In genomic region chr2:179677148-179677688, GRCh38 we compare ENCODE assay signal across 14 cellular contexts.
A peak's percentile ranks its signal among the peaks of the same experiment; 100 is the strongest.
DNase-seq lines count a peak whose midpoint lies in the region; ATAC-seq and TF ChIP-seq lines count a peak whose summit lies in the region.
"Had no signal": no experiment of that assay in that cellular context is flagged by ENCODE, and none has a peak within 500 bp of the region (broad histone marks: within the 10 kb centered on the region; RNA-seq: fewer than 3 reads in every experiment).

No MANE protein-coding gene starts in this region.

- no peaks in the 10 kb centered on the region for H3K27me3 Mint-ChIP-seq in CD8-positive, alpha-beta memory T cell
- H3K27me3 Mint-ChIP-seq: CD4-positive, alpha-beta memory T cell; stimulated activated naive B cell treated with anti-CD40 and anti-IgM and Interleukin-4, amounts not matched to agents 10 μg/mL and 1 μg/mL and 100 μg/mL, for 72 hours had no signal

- no peak for TF ChIP-seq CTCF in osteoblast (IDR thresholded peaks at IDR 0.05; ENCODE audit: extremely low read depth, low read depth, low read length)

- H3K9me3 ChIP-seq in osteoblast (ENCODE audit: low read depth, low read length) = no peaks in the 10 kb centered on the region
- no peaks in the 10 kb centered on the region for H3K9me3 ChIP-seq in CD8-positive, alpha-beta memory T cell (ENCODE audit: low read length)

- no peaks in the 10 kb centered on the region for H3K36me3 ChIP-seq in osteoblast (ENCODE audit: insufficient read depth, low read length)
- no peaks in the 10 kb centered on the region for H3K36me3 ChIP-seq in CD8-positive, alpha-beta memory T cell (ENCODE audit: insufficient read depth, low read length)

- no peak overlapping the region for H3K4me3 ChIP-seq in osteoblast (ENCODE audit: insufficient read depth, low read length)
- no peak overlapping the region for H3K4me3 ChIP-seq in CD8-positive, alpha-beta memory T cell (ENCODE audit: low read length)

- H3K27ac Mint-ChIP-seq in CD8-positive, alpha-beta memory T cell = no peak overlapping the region
- H3K27ac Mint-ChIP-seq: activated naive CD8-positive, alpha-beta T cell treated with anti-CD3 and anti-CD28 coated beads, Interleukin-2, amount 10 ng/mL, durations not matched to agents 7 days and 5 days; stimulated activated naive B cell treated with anti-CD40 and anti-IgM and Interleukin-4, amounts not matched to agents 10 μg/mL and 1 μg/mL and 100 μg/mL, for 72 hours had no signal

- POLR2A ChIA-PET in CD8-positive, alpha-beta memory T cell (lab: Charles Lee) = no interaction called here

- CTCF ChIA-PET in CD8-positive, alpha-beta memory T cell (lab: Charles Lee) = no interaction called here

- no peaks in the 10 kb centered on the region for H3K79me2 ChIP-seq in osteoblast (ENCODE audit: insufficient read depth, low read length)

- no peak overlapping the region for H3K4me2 ChIP-seq in osteoblast (ENCODE audit: insufficient read depth, low read length)

- peak overlapping the region; percentile 39 for H2AFZ ChIP-seq in osteoblast (ENCODE audit: low read length)

- no peaks in the 10 kb centered on the region for H3K27me3 ChIP-seq in osteoblast (ENCODE audit: insufficient read depth, low read length)
- H3K27me3 ChIP-seq in CD8-positive, alpha-beta memory T cell (ENCODE audit: insufficient read depth, low read length, poor library complexity, severe bottlenecking) = no peaks in the 10 kb centered on the region

- in situ Hi-C loops in G401 (cut with HindIII; ENCODE audit: low sequenced_read_pairs) = no loop called here

- peaks cover 0 to 5% (median 0%) of the 10 kb centered on the region in 5 donors for H3K9me3 Mint-ChIP-seq in CD8-positive, alpha-beta memory T cell
- H3K9me3 Mint-ChIP-seq: activated naive CD8-positive, alpha-beta T cell treated with anti-CD3 and anti-CD28 coated beads, Interleukin-2, amount 10 ng/mL, durations not matched to agents 7 days and 5 days; stimulated activated naive B cell treated with anti-CD40 and anti-IgM and Interleukin-4, amounts not matched to agents 10 μg/mL and 1 μg/mL and 100 μg/mL, for 72 hours had no signal

- no peaks in the 10 kb centered on the region for H3K36me3 Mint-ChIP-seq in CD8-positive, alpha-beta memory T cell
- H3K36me3 Mint-ChIP-seq: activated naive CD8-positive, alpha-beta T cell treated with anti-CD3 and anti-CD28 coated beads, Interleukin-2, amount 10 ng/mL, durations not matched to agents 7 days and 5 days; CD4-positive, alpha-beta memory T cell; stimulated activated naive B cell treated with anti-CD40 and anti-IgM and Interleukin-4, amounts not matched to agents 10 μg/mL and 1 μg/mL and 100 μg/mL, for 72 hours had no signal

- H3K4me3 Mint-ChIP-seq in CD8-positive, alpha-beta memory T cell = no peak overlapping the region
- H3K4me3 Mint-ChIP-seq: activated naive CD8-positive, alpha-beta T cell treated with anti-CD3 and anti-CD28 coated beads, Interleukin-2, amount 10 ng/mL, durations not matched to agents 7 days and 5 days; CD4-positive, alpha-beta memory T cell; stimulated activated naive B cell treated with anti-CD40 and anti-IgM and Interleukin-4, amounts not matched to agents 10 μg/mL and 1 μg/mL and 100 μg/mL, for 72 hours had no signal

- no peaks in the 10 kb centered on the region for H4K20me1 ChIP-seq in osteoblast (ENCODE audit: insufficient read depth, low read length)

- no peaks in the 10 kb centered on the region for H3K4me1 Mint-ChIP-seq in CD8-positive, alpha-beta memory T cell
- H3K4me1 Mint-ChIP-seq: activated naive CD8-positive, alpha-beta T cell treated with anti-CD3 and anti-CD28 coated beads, Interleukin-2, amount 10 ng/mL, durations not matched to agents 7 days and 5 days had no signal

- ATAC-seq in HG03432 (IDR thresholded peaks at IDR 0.05; ENCODE audit: unreplicated experiment) (peak; percentile 67), HG03108 (IDR thresholded peaks at IDR 0.05; ENCODE audit: unreplicated experiment) (no peak)
- ATAC-seq: stimulated activated naive B cell treated with anti-CD40 and anti-IgM and Interleukin-4, amounts not matched to agents 10 μg/mL and 1 μg/mL and 100 μg/mL, for 72 hours had no signal

- H3K4me1 ChIP-seq in osteoblast (ENCODE audit: insufficient read depth, low read length) = peaks cover 7% of the 10 kb centered on the region
- H3K4me1 ChIP-seq in CD8-positive, alpha-beta memory T cell (ENCODE audit: insufficient read depth, low read length) = no peaks in the 10 kb centered on the region

- DNase-seq in G401 (ENCODE audit: low spot score) = peak; percentile 36
- peak; percentile 19 for DNase-seq in cerebellar cortex (ENCODE audit: low spot score)
- DNase-seq in osteoblast (ENCODE audit: insufficient read length, low spot score, missing footprints) = peak; percentile 69
- no peak for DNase-seq in GF-D8 (lab: John Stamatoyannopoulos, UW)
- DNase-seq in CD8-positive, alpha-beta memory T cell = no peak
- no peak for DNase-seq in stimulated activated CD8-positive, alpha-beta memory T cell treated with anti-CD3 and anti-CD28 coated beads, Interleukin-4, amount 100 ng/mL, for 48 hours
- DNase-seq: activated naive CD8-positive, alpha-beta T cell treated with anti-CD3 and anti-CD28 coated beads, Interleukin-2, amount 10 ng/mL, durations not matched to agents 7 days and 5 days; CD4-positive, alpha-beta memory T cell; effector CD8-positive, alpha-beta T cell; NCI-H526; stimulated activated CD4-positive, alpha-beta T cell treated with anti-CD3 and anti-CD28 coated beads, Interleukin-15, amount 100 ng/mL, for 24 hours; stimulated activated naive B cell treated with anti-CD40 and anti-IgM and Interleukin-4, amounts not matched to agents 10 μg/mL and 1 μg/mL and 100 μg/mL, for 72 hours had no signal

- no peak overlapping the region for H3K27ac ChIP-seq in osteoblast (ENCODE audit: low read depth, low read length)
- H3K27ac ChIP-seq in CD8-positive, alpha-beta memory T cell (ENCODE audit: low read depth, low read length) = no peak overlapping the region

Comparison
In these comparisons a context has a peak if more than half of its experiments do, and no peak if none do; other contexts are left out.
1. DNase-seq: peak in G401 (single experiment), cerebellar cortex (single experiment) and osteoblast (single experiment); none in GF-D8 (single experiment), CD8-positive, alpha-beta memory T cell (0 of 5) and stimulated activated CD8-positive, alpha-beta memory T cell treated with anti-CD3 and anti-CD28 coated beads, Interleukin-4, amount 100 ng/mL, for 48 hours (single experiment).